ENCODE assay signal across 26 cellular contexts in genomic region chr21:32818411-32818810, GRCh38. TPM values are rescaled to one million over a fixed set of nuclear protein-coding genes. Genes with fewer than 3 reads are reported as not detected.
A peak's percentile ranks its signal among the peaks of the same experiment; 100 is the strongest.
DNase-seq lines count a peak whose midpoint lies in the region; ATAC-seq, FAIRE-seq and TF ChIP-seq lines count a peak whose summit lies in the region.
"Had no signal": no experiment of that assay in that cellular context is flagged by ENCODE, and none has a peak within 500 bp of the region (broad histone marks: within the 10 kb centered on the region; RNA-seq: fewer than 3 reads in every experiment).

No MANE protein-coding gene starts in this region.

- peaks cover 5% of the 10 kb centered on the region for H3K9me3 Mint-ChIP-seq in nephron progenitor cell
- H3K9me3 Mint-ChIP-seq in stimulated activated naive B cell treated with anti-CD40 and anti-IgM and Interleukin-4, amounts not matched to agents 10 μg/mL and 1 μg/mL and 100 μg/mL, for 72 hours = peaks cover 5% of the 10 kb centered on the region in 2 donors
- peaks cover 5% of the 10 kb centered on the region for H3K9me3 Mint-ChIP-seq in activated CD8-positive, alpha-beta T cell treated with anti-CD3 and anti-CD28 coated beads, Interleukin-2, amount 10 ng/mL, durations not matched to agents 7 days and 5 days (ENCODE audit: insufficient read depth)
- H3K9me3 Mint-ChIP-seq: HFFc6 had no signal

- no peaks in the 10 kb centered on the region for H3K4me1 ChIP-seq in K562 (replicated peaks in 1 of 2; ENCODE audit: control insufficient read depth in 2 of 2, insufficient read depth in 2 of 2, low read length in 2 of 2)
- H3K4me1 ChIP-seq in gastrocnemius medialis = no peaks in the 10 kb centered on the region
- H3K4me1 ChIP-seq: BE2C had no signal

- no peak for TF ChIP-seq CTCF in K562 (IDR thresholded peaks at IDR 0.05 in 2 of 3, conservative IDR thresholded peaks at IDR 0.05 in 1 of 3; ENCODE audit: insufficient read depth in 2 of 3, low read depth in 1 of 3, low read length in 3 of 3)
- no peak for TF ChIP-seq CTCF in nephron progenitor cell (IDR thresholded peaks at IDR 0.05)
- TF ChIP-seq CTCF in gastrocnemius medialis (IDR thresholded peaks at IDR 0.05 in 4 of 5, conservative IDR thresholded peaks at IDR 0.05 in 1 of 5) = no peak

- POLR2A ChIA-PET in K562 (lab: Yijun Ruan, JAX) = interaction anchor here (0.7 kb wide), 1 partner anchor 94 kb away, joined by 3 read pairs; no protein-coding TSS in a partner anchor
- POLR2A ChIA-PET in activated CD8-positive, alpha-beta T cell treated with anti-CD3 and anti-CD28 coated beads, Interleukin-2, amount 10 ng/mL, durations not matched to agents 7 days and 5 days (lab: Charles Lee) = no interaction called here

- H3K36me3 ChIP-seq in K562 (ENCODE audit: control insufficient read depth, insufficient read depth, low read length) (no peaks in the 10 kb centered on the region), gastrocnemius medialis (no peaks in the 10 kb centered on the region)
- H3K36me3 ChIP-seq: BE2C had no signal

- intact Hi-C loops in K562 (cut with micrococcal nuclease) = no loop called here
- intact Hi-C loops in gastrocnemius medialis (cut with DNase I; ENCODE audit: low total_unique reads) = no loop called here

- peak overlapping the region; percentile 5 for H3K27ac Mint-ChIP-seq in nephron progenitor cell
- H3K27ac Mint-ChIP-seq in stimulated activated naive B cell treated with anti-CD40 and anti-IgM and Interleukin-4, amounts not matched to agents 10 μg/mL and 1 μg/mL and 100 μg/mL, for 72 hours = peak overlapping the region; percentile 33
- no peak overlapping the region for H3K27ac Mint-ChIP-seq in activated CD8-positive, alpha-beta T cell treated with anti-CD3 and anti-CD28 coated beads, Interleukin-2, amount 10 ng/mL, durations not matched to agents 7 days and 5 days
- H3K27ac Mint-ChIP-seq: CD4-positive, CD25-positive, alpha-beta regulatory T cell; GM23338; HFFc6; IgD-negative memory B cell had no signal

- CTCF ChIA-PET in K562 (lab: Yijun Ruan, JAX; ENCODE audit: low intra/inter-chr PET ratio) = no interaction called here
- CTCF ChIA-PET in activated CD8-positive, alpha-beta T cell treated with anti-CD3 and anti-CD28 coated beads, Interleukin-2, amount 10 ng/mL, durations not matched to agents 7 days and 5 days (lab: Charles Lee) = no interaction called here

- 0% methylated on average over 3 of the region's 4 CpGs for WGBS in K562 (ENCODE audit: insufficient coverage, low coverage, missing lambda C conversion rate)

- DNase-seq in K562 (ENCODE audit: extremely low read depth in 1 of 4, low spot score in 3 of 4) = no peak
- DNase-seq in left kidney (ENCODE audit: low read depth, low spot score) = peak; percentile 24
- no peak for DNase-seq in nephron progenitor cell
- no peak for DNase-seq in stimulated activated naive B cell treated with anti-CD40 and anti-IgM and Interleukin-4, amounts not matched to agents 10 μg/mL and 1 μg/mL and 100 μg/mL, for 72 hours
- DNase-seq in gastrocnemius medialis = no peak
- no peak for DNase-seq in HPDE6-E6E7 (ENCODE audit: extremely low spot score)
- DNase-seq in activated CD8-positive, alpha-beta T cell treated with anti-CD3 and anti-CD28 coated beads, Interleukin-2, amount 10 ng/mL, durations not matched to agents 7 days and 5 days = no peak
- no peak for DNase-seq in activated CD4-positive, alpha-beta T cell treated with anti-CD3 and anti-CD28 coated beads, Interleukin-2, amount 50 U/mL, for 48 hours
- DNase-seq: ACHN; BE2C; C1 segment of cervical spinal cord; CD4-positive, CD25-positive, alpha-beta regulatory T cell; CD8-positive, alpha-beta memory T cell; COR-L47; HCEC 1CT; HFFc6 had no signal

- H3K27me3 Mint-ChIP-seq in nephron progenitor cell (ENCODE audit: low read depth, poor library complexity) = peaks cover 11% of the 10 kb centered on the region
- H3K27me3 Mint-ChIP-seq in stimulated activated naive B cell treated with anti-CD40 and anti-IgM and Interleukin-4, amounts not matched to agents 10 μg/mL and 1 μg/mL and 100 μg/mL, for 72 hours = no peaks in the 10 kb centered on the region
- no peaks in the 10 kb centered on the region for H3K27me3 Mint-ChIP-seq in activated CD8-positive, alpha-beta T cell treated with anti-CD3 and anti-CD28 coated beads, Interleukin-2, amount 10 ng/mL, durations not matched to agents 7 days and 5 days (ENCODE audit: low read depth)

- no peak overlapping the region for H3K27ac ChIP-seq in K562 (ENCODE audit: extremely low read depth, low read depth, low read length)
- no peak overlapping the region for H3K27ac ChIP-seq in gastrocnemius medialis
- H3K27ac ChIP-seq: HL-60 had no signal

- ATAC-seq in K562 (no peak), gastrocnemius medialis (no peak)
- ATAC-seq in stimulated activated naive B cell treated with anti-CD40 and anti-IgM and Interleukin-4, amounts not matched to agents 10 μg/mL and 1 μg/mL and 100 μg/mL, for 72 hours (replicated peaks) = no peak
- no peak for ATAC-seq in activated CD8-positive, alpha-beta T cell treated with anti-CD3 and anti-CD28 coated beads, Interleukin-2, amount 10 ng/mL, durations not matched to agents 7 days and 5 days
- ATAC-seq: GM23338 had no signal

- H3K27me3 ChIP-seq in K562 (ENCODE audit: control insufficient read depth in 2 of 2, insufficient read depth in 2 of 2, low read length in 2 of 2) (peaks cover 6 to 15% of the 10 kb centered on the region in 2 experiments; a peak in 3 of 5 replicates), gastrocnemius medialis (no peaks in the 10 kb centered on the region)
- H3K27me3 ChIP-seq: BE2C had no signal

- no peak for TF ChIP-seq RAD21 in K562 (CRISPR knock-in tag; conservative IDR thresholded peaks at IDR 0.05 in 1 of 2, IDR thresholded peaks at IDR 0.05 in 1 of 2)

- H3K9me3 ChIP-seq in K562 (replicated peaks; ENCODE audit: control insufficient read depth, insufficient read depth, low read depth, low read length) = no peaks in the 10 kb centered on the region
- H3K9me3 ChIP-seq in gastrocnemius medialis = no peaks in the 10 kb centered on the region
- H3K9me3 ChIP-seq: BE2C had no signal

- no peak overlapping the region for H2AFZ ChIP-seq in K562 (ENCODE audit: low read depth, low read length)
- H2AFZ ChIP-seq: GM23338 had no signal

- no TSS peak for BruUV-seq in K562 (replicated peaks; lab: Mats Ljungman, UMichigan)

- no peaks in the 10 kb centered on the region for H4K20me1 ChIP-seq in K562 (replicated peaks; ENCODE audit: control insufficient read depth, insufficient read depth, low read length)

- no peak overlapping the region for H3K4me3 ChIP-seq in K562
- H3K4me3 ChIP-seq in gastrocnemius medialis = no peak overlapping the region
- H3K4me3 ChIP-seq: GM23338 had no signal

- H3K79me2 ChIP-seq in K562 (ENCODE audit: control insufficient read depth, insufficient read depth, low read length) = no peaks in the 10 kb centered on the region

- H3K36me3 Mint-ChIP-seq in nephron progenitor cell (ENCODE audit: low read depth) = no peaks in the 10 kb centered on the region
- no peaks in the 10 kb centered on the region for H3K36me3 Mint-ChIP-seq in stimulated activated naive B cell treated with anti-CD40 and anti-IgM and Interleukin-4, amounts not matched to agents 10 μg/mL and 1 μg/mL and 100 μg/mL, for 72 hours
- peaks cover 4% of the 10 kb centered on the region for H3K36me3 Mint-ChIP-seq in activated CD8-positive, alpha-beta T cell treated with anti-CD3 and anti-CD28 coated beads, Interleukin-2, amount 10 ng/mL, durations not matched to agents 7 days and 5 days (ENCODE audit: low read depth)
- H3K36me3 Mint-ChIP-seq: IgD-negative memory B cell had no signal

- no peak overlapping the region; a peak in 1 of 4 replicates for H3K9ac ChIP-seq in K562 (ENCODE audit: insufficient read depth in 1 of 2, low read depth in 2 of 2, low read length in 2 of 2)

- no peak for TF ChIP-seq EP300 in K562 (IDR thresholded peaks at IDR 0.05; ENCODE audit: low read length)

- H3K4me3 Mint-ChIP-seq in nephron progenitor cell = no peak overlapping the region
- H3K4me3 Mint-ChIP-seq in stimulated activated naive B cell treated with anti-CD40 and anti-IgM and Interleukin-4, amounts not matched to agents 10 μg/mL and 1 μg/mL and 100 μg/mL, for 72 hours = no peak overlapping the region
- H3K4me3 Mint-ChIP-seq in activated CD8-positive, alpha-beta T cell treated with anti-CD3 and anti-CD28 coated beads, Interleukin-2, amount 10 ng/mL, durations not matched to agents 7 days and 5 days = no peak overlapping the region
- H3K4me3 Mint-ChIP-seq: CD4-positive, CD25-positive, alpha-beta regulatory T cell; CD8-positive, alpha-beta memory T cell; GM23338; HFFc6; IgD-negative memory B cell had no signal

- no peak for TF ChIP-seq POLR2A in K562 (conservative IDR thresholded peaks at IDR 0.05)
- TF ChIP-seq POLR2A in gastrocnemius medialis (IDR thresholded peaks at IDR 0.05) = no peak

- in situ Hi-C loops in K562 (cut with MboI) = loop anchor here (5.0 kb wide), 1 partner anchor 161 kb away; no protein-coding TSS in a partner anchor
- in situ Hi-C loops in gastrocnemius medialis (cut with MboI; ENCODE audit: low sequenced_read_pairs in 4 of 4) = no loop called here

- FAIRE-seq in K562 (lab: Jason Lieb, UNC) = no peak
- FAIRE-seq: A204.1, D721Med, G401.6, GM12891, GM18507, H54, HTR-8/SVneo had no signal

- H3K9me1 ChIP-seq in K562 (ENCODE audit: control insufficient read depth, insufficient read depth, low read length) = no peaks in the 10 kb centered on the region

- H3K4me2 ChIP-seq in K562 (ENCODE audit: insufficient read depth, low read length) = no peak overlapping the region
- H3K4me2 ChIP-seq: GM23338 had no signal

- peaks cover 5% of the 10 kb centered on the region for H3K4me1 Mint-ChIP-seq in nephron progenitor cell
- H3K4me1 Mint-ChIP-seq in stimulated activated naive B cell treated with anti-CD40 and anti-IgM and Interleukin-4, amounts not matched to agents 10 μg/mL and 1 μg/mL and 100 μg/mL, for 72 hours = no peaks in the 10 kb centered on the region
- H3K4me1 Mint-ChIP-seq in activated CD8-positive, alpha-beta T cell treated with anti-CD3 and anti-CD28 coated beads, Interleukin-2, amount 10 ng/mL, durations not matched to agents 7 days and 5 days (ENCODE audit: low read depth) = peaks cover 10% of the 10 kb centered on the region
- H3K4me1 Mint-ChIP-seq: CD4-positive, CD25-positive, alpha-beta regulatory T cell; CD8-positive, alpha-beta memory T cell; GM23338; IgD-negative memory B cell had no signal

RNA-seq across cellular contexts. Expression of gene PAXBP1, which starts 46.9 kb away (rescaled TPM):
- 56.8 and 279 TPM in 2 replicates for total RNA-seq in K562 (2011; cell fraction: chromatin; rRNA removed; ENCODE audit: low replicate concordance)
- total RNA-seq in K562 (2011; cell fraction: nucleolus; rRNA removed) = 27.0 and 48.0 TPM in 2 replicates
- total RNA-seq in K562 (2011; cell fraction: nucleoplasm; rRNA removed) = 80.9 and 120 TPM in 2 replicates
- total RNA-seq in K562 (2014; rRNA removed) (49.3 and 56.3 TPM in 2 replicates), K562 (2014; rRNA removed; fragmentation: Illumina TruSeq; extraction: Trizol) (67.9 and 76.8 TPM in 2 replicates), K562 (2015; rRNA removed; fragmentation: Illumina TruSeq; extraction: Trizol) (65.2 and 73.7 TPM in 2 replicates), K562 (2021) (52.6 and 58.7 TPM in 2 replicates), gastrocnemius medialis (10 to 100 TPM; 11.9 to 27.5 (median 17.3) TPM)
- polyA plus RNA-seq in K562 (2011; rRNA removed) (59.6 and 72.0 TPM in 2 replicates), K562 (2014; fragmentation: Illumina TruSeq; extraction: Trizol) (45.1 and 50.3 TPM in 2 replicates), K562 (2014; fragmentation: Nextera tagmentation; extraction: Ambion mirVana) (10 to 100 TPM; 16.4 to 17.4 TPM), K562 (2014; rRNA removed) (48.7 and 53.8 TPM in 2 replicates)
- polyA plus RNA-seq in K562 (2011; cell fraction: cytosol; rRNA removed) = 5.9 and 12.1 TPM in 2 replicates
- 192 and 235 TPM in 2 replicates for polyA plus RNA-seq in K562 (2011; cell fraction: nucleus; rRNA removed)
- polyA plus RNA-seq in K562 (2012) = 28.0 and 41.4 TPM in 2 replicates
- polyA minus RNA-seq in K562 (2011; rRNA and poly(A)+ RNA removed) = 70.0 and 79.9 TPM in 2 replicates
- polyA minus RNA-seq in K562 (2011; cell fraction: cytosol; rRNA and poly(A)+ RNA removed) = 16.4 and 23.8 TPM in 2 replicates
- polyA minus RNA-seq in K562 (2011; cell fraction: nucleus; rRNA and poly(A)+ RNA removed) = 102 and 171 TPM in 2 replicates
- 10 to 100 TPM; 48.4 to 52.7 TPM for total RNA-seq in activated CD8-positive, alpha-beta T cell treated with anti-CD3 and anti-CD28 coated beads, Interleukin-2, amount 10 ng/mL, durations not matched to agents 7 days and 5 days
